18 cellular contexts compared by ENCODE assay signal in genomic region chr6:166596741-166597507, GRCh38. TPM values are rescaled to one million over a fixed set of nuclear protein-coding genes. Genes with fewer than 3 reads are reported as not detected.
A peak's percentile ranks its signal among the peaks of the same experiment; 100 is the strongest.
DNase-seq lines count a peak whose midpoint lies in the region; ATAC-seq and TF ChIP-seq lines count a peak whose summit lies in the region.
"Had no signal": no experiment of that assay in that cellular context is flagged by ENCODE, and none has a peak within 500 bp of the region (broad histone marks: within the 10 kb centered on the region; RNA-seq: fewer than 3 reads in every experiment).

No MANE protein-coding gene starts in this region.

- peaks cover 0 to 43% (median 17%) of the 10 kb centered on the region in 3 donors for H3K4me1 ChIP-seq in esophagus squamous epithelium
- peaks cover 12% of the 10 kb centered on the region for H3K4me1 ChIP-seq in smooth muscle cell (ENCODE audit: low read depth)
- H3K4me1 ChIP-seq: HAP-1, prostate gland had no signal

- TF ChIP-seq POLR2A in esophagus squamous epithelium (IDR thresholded peaks at IDR 0.05): no peak

- no peaks in the 10 kb centered on the region for H4K20me1 ChIP-seq in smooth muscle cell (ENCODE audit: low read depth)

- intact Hi-C loops in esophagus squamous epithelium (cut with DNase I): no loop called here

- peaks cover 8% of the 10 kb centered on the region for H3F3A ChIP-seq in smooth muscle cell (ENCODE audit: low read depth)

- no peaks in the 10 kb centered on the region for H3K9me3 ChIP-seq in esophagus squamous epithelium
- H3K9me3 ChIP-seq in smooth muscle cell (replicated peaks; ENCODE audit: low read depth): no peaks in the 10 kb centered on the region
- H3K9me3 ChIP-seq: HAP-1, prostate gland had no signal

- peaks cover 11% of the 10 kb centered on the region for H3K79me2 ChIP-seq in smooth muscle cell (ENCODE audit: low read depth)

- H2AFZ ChIP-seq in smooth muscle cell (ENCODE audit: low read depth): no peak overlapping the region

- TF ChIP-seq CTCF in esophagus squamous epithelium (IDR thresholded peaks at IDR 0.05) (no peak), smooth muscle cell (IDR thresholded peaks at IDR 0.05; ENCODE audit: borderline replicate concordance, insufficient read depth, poor library complexity, severe bottlenecking) (no peak)

- H3K4me2 ChIP-seq in smooth muscle cell: no peak overlapping the region
- H3K4me2 ChIP-seq: KMS-11 had no signal

- peak overlapping the region; percentile 15 for H3K9ac ChIP-seq in smooth muscle cell (ENCODE audit: low read depth)
- H3K9ac ChIP-seq: KMS-11 had no signal

- DNase-seq in NCI-H2171 treated with DMSO at 0.1 percent for 48 hours (lab: John Stamatoyannopoulos, UW) (peak; percentile 56), esophagus squamous epithelium (lab: John Stamatoyannopoulos, UW) (no peak), smooth muscle cell (lab: John Stamatoyannopoulos, UW; ENCODE audit: unreplicated experiment) (no peak), NCI-H1092 treated with DMSO at 0.1 percent for 48 hours (lab: John Stamatoyannopoulos, UW) (no peak), NCI-H524 (lab: John Stamatoyannopoulos, UW) (no peak), germinal center (ENCODE audit: low spot score) (no peak)
- DNase-seq: activated CD4-positive, alpha-beta T cell treated with anti-CD3 and anti-CD28 coated beads, Interleukin-2, amount 10 ng/mL, durations not matched to agents 7 days and 5 days; activated naive CD4-positive, alpha-beta T cell treated with anti-CD3 and anti-CD28 coated beads for 36 hours; aorta; NCI-H526 treated with DMSO at 0.1 percent for 48 hours; Right ventricle myocardium superior; stimulated activated CD4-positive, alpha-beta T cell treated with anti-CD3 and anti-CD28 coated beads, Interleukin-4, amount 100 ng/mL, for 24 hours had no signal

- H3K36me3 ChIP-seq in esophagus squamous epithelium (no peaks in the 10 kb centered on the region), smooth muscle cell (ENCODE audit: low read depth) (no peaks in the 10 kb centered on the region)
- H3K36me3 ChIP-seq: HAP-1, prostate gland had no signal

- H3K4me3 ChIP-seq in esophagus squamous epithelium: no peak overlapping the region
- no peak overlapping the region for H3K4me3 ChIP-seq in smooth muscle cell
- H3K4me3 ChIP-seq: HAP-1, prostate gland, skin epidermis had no signal

- no peaks in the 10 kb centered on the region for H3K27me3 ChIP-seq in esophagus squamous epithelium
- no peaks in the 10 kb centered on the region for H3K27me3 ChIP-seq in smooth muscle cell (ENCODE audit: low read depth)

- 88 to 89% methylated on average over 14 to 15 of the region's 15 CpGs for WGBS in esophagus squamous epithelium, 2 donors
- WGBS in smooth muscle cell (ENCODE audit: low lambda C conversion rate): 97% methylated on average over 15 of the region's 15 CpGs

- peak overlapping the region in 3 of 4 donors; percentile 61 to 86 (median 74) for H3K27ac ChIP-seq in esophagus squamous epithelium
- H3K27ac ChIP-seq in smooth muscle cell (ENCODE audit: low read depth): no peak overlapping the region
- H3K27ac ChIP-seq: KMS-11, prostate gland had no signal

- ATAC-seq in GM18868 (IDR thresholded peaks at IDR 0.05; ENCODE audit: unreplicated experiment) (peak; percentile 86), HG02763 (IDR thresholded peaks at IDR 0.05; ENCODE audit: unreplicated experiment) (no peak)

RNA-seq across cellular contexts. Expression of gene RAMACL, which starts 10.4 kb away (rescaled TPM):
- 1 to 10 TPM in 3 of 4 donors, under 1 TPM in 1; 0.99 to 2.7 (median 1.3) TPM for total RNA-seq in esophagus squamous epithelium
- 0.13 and 0.99 TPM in 2 replicates for total RNA-seq in smooth muscle cell
- polyA plus RNA-seq in smooth muscle cell: 0.14 and 0.89 TPM in 2 replicates

RNA-seq across cellular contexts. Expression of gene RPS6KA2, which starts 30.1 kb away (rescaled TPM):
- 10 to 100 TPM; 11.8 to 66.0 (median 19.2) TPM for total RNA-seq in esophagus squamous epithelium
- 7.8 and 10.5 TPM in 2 replicates for total RNA-seq in smooth muscle cell
- polyA plus RNA-seq in smooth muscle cell: 10.4 and 12.2 TPM in 2 replicates
